8 cellular contexts compared by ENCODE assay signal in genomic region chr1:64823691-64824476, GRCh38.
A peak's percentile ranks its signal among the peaks of the same experiment; 100 is the strongest.
DNase-seq lines count a peak whose midpoint lies in the region; ATAC-seq and TF ChIP-seq lines count a peak whose summit lies in the region.

No MANE protein-coding gene starts in this region.

- H3K36me3 Mint-ChIP-seq in activated T-helper 17 cell treated with anti-CD3 and anti-CD28 coated beads, Interleukin-2, amount 50 U/mL, for 72 hours (ENCODE audit: low read depth) = peaks cover 4% of the 10 kb centered on the region

- peak; percentile 91 for ATAC-seq in Panc1
- no peak for ATAC-seq in activated T-helper 17 cell treated with anti-CD3 and anti-CD28 coated beads, Interleukin-2, amount 50 U/mL, for 72 hours (replicated peaks)
- ATAC-seq in omental fat pad (ENCODE audit: low FRiP score) = peak; percentile 60

- CTCF ChIA-PET in Panc1 (lab: Charles Lee) = interaction anchor here (0.6 to 0.8 kb wide), 3 partner anchors 129 to 809 kb away, joined by 4 to 6 read pairs (median 5); no protein-coding TSS in a partner anchor

- peak overlapping the region; percentile 6 for H3K27ac Mint-ChIP-seq in activated T-helper 17 cell treated with anti-CD3 and anti-CD28 coated beads, Interleukin-2, amount 50 U/mL, for 72 hours

- POLR2A ChIA-PET in Panc1 (lab: Charles Lee) = interaction anchor here (0.6 to 0.7 kb wide), 4 partner anchors 74 to 275 kb away, joined by 3 to 7 read pairs (median 4); no protein-coding TSS in a partner anchor

- H3K27ac ChIP-seq in Panc1 (ENCODE audit: low read length) (no peak overlapping the region), tibial nerve (no peak overlapping the region)

- H3K4me3 ChIP-seq in Panc1 (ENCODE audit: low read depth in 2 of 2, low read length in 2 of 2) = no peak overlapping the region
- H3K4me3 ChIP-seq in foreskin fibroblast (ENCODE audit: low read depth in 1 of 2, low read length in 2 of 2) = no peak overlapping the region
- no peak overlapping the region for H3K4me3 ChIP-seq in tibial nerve

- H3K4me3 Mint-ChIP-seq in activated T-helper 17 cell treated with anti-CD3 and anti-CD28 coated beads, Interleukin-2, amount 50 U/mL, for 72 hours = peak overlapping the region; percentile 3

- H3K4me1 Mint-ChIP-seq in activated T-helper 17 cell treated with anti-CD3 and anti-CD28 coated beads, Interleukin-2, amount 50 U/mL, for 72 hours = peaks cover 32% of the 10 kb centered on the region

- intact Hi-C loops in Panc1 (cut with micrococcal nuclease; ENCODE audit: unreplicated experiment) = loop anchor here (1.0 to 2.0 kb wide), 3 partner anchors 79 to 555 kb away; partner anchors contain the start of gene RAVER2

- in situ Hi-C loops in Panc1 (cut with HindIII; ENCODE audit: low pct_unique_long_range_greater_than_20kb, low sequenced_read_pairs) = loop anchor here (25.0 kb wide), 1 partner anchor 112 kb away; no protein-coding TSS in a partner anchor

- TF ChIP-seq CTCF in Panc1 (IDR thresholded peaks at IDR 0.05) (peak; percentile 81), foreskin fibroblast (IDR thresholded peaks at IDR 0.05; ENCODE audit: low read depth, low read length) (peak; percentile 60), omental fat pad (IDR thresholded peaks at IDR 0.05) (no peak), tibial nerve (IDR thresholded peaks at IDR 0.05) (peak; percentile 75 to 87 (median 79))

- WGBS in tibial nerve, 2 donors = 53 to 55% methylated on average over 11 of the region's 11 CpGs

- H3K4me1 ChIP-seq in Panc1 (ENCODE audit: control insufficient read depth, insufficient read depth, low read length) (no peaks in the 10 kb centered on the region), tibial nerve (peaks cover 0 to 7% (median 0%) of the 10 kb centered on the region in 4 donors)

- TF ChIP-seq POLR2A in tibial nerve (IDR thresholded peaks at IDR 0.05) = no peak

- H3K9me3 ChIP-seq in Panc1 (ENCODE audit: control insufficient read depth, insufficient read depth, low read depth, low read length) (no peaks in the 10 kb centered on the region), tibial nerve (no peaks in the 10 kb centered on the region)

- no peaks in the 10 kb centered on the region for H3K36me3 ChIP-seq in Panc1 (ENCODE audit: control insufficient read depth, insufficient read depth, low read length)
- H3K36me3 ChIP-seq in tibial nerve = no peaks in the 10 kb centered on the region

- H3K27me3 Mint-ChIP-seq in activated T-helper 17 cell treated with anti-CD3 and anti-CD28 coated beads, Interleukin-2, amount 50 U/mL, for 72 hours = no peaks in the 10 kb centered on the region

- H3K9me3 Mint-ChIP-seq in activated T-helper 17 cell treated with anti-CD3 and anti-CD28 coated beads, Interleukin-2, amount 50 U/mL, for 72 hours = no peaks in the 10 kb centered on the region

- DNase-seq in activated gamma-delta T cell treated with Interleukin-2 at 50 U/mL for 16 hours (peak; percentile 61), activated gamma-delta T cell (lab: John Stamatoyannopoulos, UW) (no peak), LHCN-M2 (ENCODE audit: low read depth) (peak; percentile 66), Panc1 (ENCODE audit: low read depth, low spot score) (peak; percentile 81), foreskin fibroblast (peak; percentile 58 to 86), omental fat pad (ENCODE audit: low spot score) (peak; percentile 55), tibial nerve (ENCODE audit: low spot score in 2 of 2) (peak; percentile 59 to 91)

- no TSS peak for BruUV-seq in Panc1 (replicated peaks; lab: Mats Ljungman, UMichigan)

- H3K27me3 ChIP-seq in Panc1 (ENCODE audit: control insufficient read depth, insufficient read depth, low read length) = no peaks in the 10 kb centered on the region
- no peaks in the 10 kb centered on the region for H3K27me3 ChIP-seq in tibial nerve

- TF ChIP-seq EP300 in tibial nerve (IDR thresholded peaks at IDR 0.05) = no peak

Comparison
In these comparisons a context has a peak if more than half of its experiments do, and no peak if none do; other contexts are left out.
1. CTCF ChIP-seq: peak in Panc1 (single experiment), foreskin fibroblast (single experiment) and tibial nerve (5 of 5); none in omental fat pad (0 of 3).